9 cellular contexts compared by ENCODE assay signal in genomic region chr1:21337459-21337930, GRCh38. TPM values are rescaled to one million over a fixed set of nuclear protein-coding genes. Genes with fewer than 3 reads are reported as not detected.
DNase-seq lines count a peak whose midpoint lies in the region; ATAC-seq and TF ChIP-seq lines count a peak whose summit lies in the region.
"Had no signal": no experiment of that assay in that cellular context is flagged by ENCODE, and none has a peak within 500 bp of the region (broad histone marks: within the 10 kb centered on the region; RNA-seq: fewer than 3 reads in every experiment).

No MANE protein-coding gene starts in this region.

- DNase-seq in DMS153 (lab: John Stamatoyannopoulos, UW) (peak; percentile 43), NCI-H2081 (lab: John Stamatoyannopoulos, UW) (peak; percentile 50 to 67), coronary artery (ENCODE audit: low spot score) (no peak), gastrocnemius medialis (no peak), islet precursor cell (no peak), erythroblast (lab: John Stamatoyannopoulos, UW) (no peak)
- DNase-seq: NCI-H526 had no signal

- peak overlapping the region; percentile 93 to 99 for H3K27ac ChIP-seq in coronary artery
- H3K27ac ChIP-seq in gastrocnemius medialis: peak overlapping the region; percentile 67 to 89 (median 76)

- ATAC-seq in gastrocnemius medialis (no peak), HG02840 (IDR thresholded peaks at IDR 0.05; ENCODE audit: low FRiP score, unreplicated experiment) (no peak)
- ATAC-seq: activated CD4-positive, CD25-positive, alpha-beta regulatory T cell treated with anti-CD3 and anti-CD28 coated beads, Interleukin-2, amount 50 U/mL, for 24 hours had no signal

- no peaks in the 10 kb centered on the region for H3K9me3 ChIP-seq in gastrocnemius medialis

- in situ Hi-C loops in gastrocnemius medialis (cut with MboI; ENCODE audit: low sequenced_read_pairs in 4 of 4): no loop called here

- peak in 1 of 2 donors; percentile 18 for TF ChIP-seq POLR2A in gastrocnemius medialis (IDR thresholded peaks at IDR 0.05)
- no peak for TF ChIP-seq POLR2A in erythroblast (IDR thresholded peaks at IDR 0.05; ENCODE audit: low read length)

- intact Hi-C loops in gastrocnemius medialis (cut with DNase I; ENCODE audit: low total_unique reads): no loop called here

- no peaks in the 10 kb centered on the region for H3K36me3 ChIP-seq in gastrocnemius medialis

- H3K4me3 ChIP-seq in coronary artery: peak overlapping the region; percentile 51
- H3K4me3 ChIP-seq in gastrocnemius medialis: no peak overlapping the region

- no peak for TF ChIP-seq CTCF in coronary artery (IDR thresholded peaks at IDR 0.05)
- no peak for TF ChIP-seq CTCF in gastrocnemius medialis (IDR thresholded peaks at IDR 0.05 in 4 of 5, conservative IDR thresholded peaks at IDR 0.05 in 1 of 5)

- no peaks in the 10 kb centered on the region for H3K27me3 ChIP-seq in gastrocnemius medialis

- H3K4me1 ChIP-seq in gastrocnemius medialis: peaks cover 41 to 76% of the 10 kb centered on the region in 2 donors

RNA-seq across cellular contexts. Expression of gene ECE1, which starts 47.2 kb away (rescaled TPM):
- 10 to 100 TPM; 17.1 to 39.9 (median 26.7) TPM for total RNA-seq in gastrocnemius medialis

Comparison
In these comparisons a context has a peak if more than half of its experiments do, and no peak if none do; other contexts are left out.
1. DNase-seq: peak in DMS153 (single experiment) and NCI-H2081 (2 of 2); none in coronary artery (single experiment), gastrocnemius medialis (0 of 2), islet precursor cell (single experiment) and erythroblast (0 of 2).